Comparison of ENCODE assay signal across 18 cellular contexts in the genomic region with DNA sequence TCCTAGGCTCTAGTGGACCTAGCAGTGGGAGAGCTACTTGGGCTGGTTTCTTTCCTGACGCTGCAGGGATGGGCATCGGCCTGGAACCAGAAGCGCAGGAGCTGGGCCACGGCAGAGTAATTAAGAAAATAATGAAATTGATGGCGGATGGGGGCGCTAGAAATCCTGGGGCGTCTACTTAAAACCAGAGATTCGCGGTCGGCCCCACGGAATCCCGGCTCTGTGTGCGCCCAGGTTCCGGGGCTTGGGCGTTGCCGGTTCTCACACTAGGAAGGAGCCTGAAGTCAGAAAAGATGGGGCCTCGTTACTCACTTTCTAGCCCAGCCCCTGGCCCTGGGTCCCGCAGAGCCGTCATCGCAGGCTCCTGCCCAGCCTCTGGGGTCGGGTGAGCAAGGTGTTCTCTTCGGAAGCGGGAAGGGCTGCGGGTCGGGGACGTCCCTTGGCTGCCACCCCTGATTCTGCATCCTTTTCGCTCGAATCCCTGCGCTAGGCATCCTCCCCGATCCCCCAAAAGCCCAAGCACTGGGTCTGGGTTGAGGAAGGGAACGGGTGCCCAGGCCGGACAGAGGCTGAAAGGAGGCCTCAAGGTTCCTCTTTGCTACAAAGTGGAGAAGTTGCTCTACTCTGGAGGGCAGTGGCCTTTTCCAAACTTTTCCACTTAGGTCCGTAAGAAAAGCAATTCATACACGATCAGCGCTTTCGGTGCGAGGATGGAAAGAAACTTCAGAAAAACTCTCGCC. TPM values are rescaled to one million over a fixed set of nuclear protein-coding genes. Genes with fewer than 3 reads are reported as not detected.
A peak's percentile ranks its signal among the peaks of the same experiment; 100 is the strongest.
DNase-seq lines count a peak whose midpoint lies in the region; ATAC-seq and TF ChIP-seq lines count a peak whose summit lies in the region.
"Had no signal": no experiment of that assay in that cellular context is flagged by ENCODE, and none has a peak within 500 bp of the region (broad histone marks: within the 10 kb centered on the region; RNA-seq: fewer than 3 reads in every experiment).

No MANE protein-coding gene starts in this region.

- peak; percentile 27 for DNase-seq in GM13976 (ENCODE audit: low spot score)
- DNase-seq in sigmoid colon: no peak
- DNase-seq in dermis blood vessel endothelial cell: no peak
- no peak for DNase-seq in NCI-H146 treated with DMSO at 0.1 percent for 48 hours (lab: John Stamatoyannopoulos, UW; ENCODE audit: unreplicated experiment)
- DNase-seq: activated CD4-positive, alpha-beta T cell treated with anti-CD3 and anti-CD28 coated beads, Interleukin-2, amount 50 U/mL, for 48 hours; activated gamma-delta T cell; CD8-positive, alpha-beta T cell; central memory CD4-positive, alpha-beta T cell; OCI-M1; stimulated activated CD4-positive, alpha-beta T cell treated with anti-CD3 and anti-CD28 coated beads, Interleukin-4, amount 100 ng/mL, for 4 hours; stimulated activated naive CD4-positive, alpha-beta T cell treated with Interleukin-2 at 50 U/mL for 16 hours; SW 1271 had no signal

- no peak for TF ChIP-seq EP300 in sigmoid colon (IDR thresholded peaks at IDR 0.05)

- no peaks in the 10 kb centered on the region for H3K9me3 ChIP-seq in HUES64 (ENCODE audit: insufficient read depth, low read depth, low read length)
- H3K9me3 ChIP-seq in iPS-18a (ENCODE audit: control insufficient read depth, low read depth, low read length): no peaks in the 10 kb centered on the region
- no peaks in the 10 kb centered on the region for H3K9me3 ChIP-seq in sigmoid colon
- H3K9me3 ChIP-seq: prostate gland had no signal

- in situ Hi-C loops in GM13976 (cut with MboI; ENCODE audit: low sequenced_read_pairs, unreplicated experiment): no loop called here

- no peak for ATAC-seq in HG03521 (IDR thresholded peaks at IDR 0.05; ENCODE audit: unreplicated experiment)
- ATAC-seq: CD8-positive, alpha-beta T cell had no signal

- H3K27me3 ChIP-seq in HUES64 (ENCODE audit: insufficient read depth, low read length): peaks cover 100% of the 10 kb centered on the region
- peaks cover 100% of the 10 kb centered on the region for H3K27me3 ChIP-seq in iPS-18a (ENCODE audit: control insufficient read depth, insufficient read depth, low read length)
- peaks cover 53 to 100% (median 72%) of the 10 kb centered on the region in 3 donors for H3K27me3 ChIP-seq in sigmoid colon

- H3K36me3 ChIP-seq in HUES64 (ENCODE audit: insufficient read depth, low read length) (no peaks in the 10 kb centered on the region), iPS-18a (ENCODE audit: control insufficient read depth, low read depth, low read length) (no peaks in the 10 kb centered on the region), sigmoid colon (no peaks in the 10 kb centered on the region)
- H3K36me3 ChIP-seq: prostate gland had no signal

- TF ChIP-seq CTCF in GM13976 (IDR thresholded peaks at IDR 0.05; ENCODE audit: borderline replicate concordance, control extremely low read depth, extremely low read depth, insufficient read depth, missing control alignments): no peak
- TF ChIP-seq CTCF in sigmoid colon (IDR thresholded peaks at IDR 0.05): no peak

- 4% methylated on average over 38 of the region's 38 CpGs for WGBS in HUES64
- WGBS in sigmoid colon, 2 donors: 4 to 8% methylated on average over 38 of the region's 38 CpGs

- intact Hi-C loops in sigmoid colon (cut with DNase I): no loop called here

- H3K27ac ChIP-seq in HUES64 (ENCODE audit: low read depth, low read length) (no peak overlapping the region), iPS-18a (ENCODE audit: low read length) (no peak overlapping the region), sigmoid colon (no peak overlapping the region)
- H3K27ac ChIP-seq: prostate gland had no signal

- peaks cover 73% of the 10 kb centered on the region for H3K4me1 ChIP-seq in HUES64 (ENCODE audit: insufficient read depth, low read length)
- peaks cover 56% of the 10 kb centered on the region for H3K4me1 ChIP-seq in iPS-18a (ENCODE audit: control insufficient read depth, low read depth, low read length)
- H3K4me1 ChIP-seq in sigmoid colon: peaks cover 0 to 49% (median 48%) of the 10 kb centered on the region in 4 donors
- H3K4me1 ChIP-seq: prostate gland had no signal

- peak overlapping the region; percentile 47 for H3K4me3 ChIP-seq in HUES64 (ENCODE audit: low read length)
- peak overlapping the region; percentile 37 for H3K4me3 ChIP-seq in iPS-18a (ENCODE audit: low read length)
- peak overlapping the region in 3 of 4 donors; percentile 19 to 43 (median 32) for H3K4me3 ChIP-seq in sigmoid colon

- TF ChIP-seq POLR2A in sigmoid colon (IDR thresholded peaks at IDR 0.05): no peak

- H3K9ac ChIP-seq in HUES64 (ENCODE audit: low read depth, low read length) (no peak overlapping the region), iPS-18a (ENCODE audit: low read length) (no peak overlapping the region)

RNA-seq across cellular contexts. Expression of gene SOX14, which starts 6.1 kb away (rescaled TPM):
- 0.25 TPM for polyA plus RNA-seq in HUES64 (2013, experiment 1 of 2)
- polyA plus RNA-seq in HUES64 (2013, experiment 2 of 2): 0.44 TPM
- total RNA-seq in sigmoid colon (not detected), dermis blood vessel endothelial cell (not detected in 2 replicates)
- polyA plus RNA-seq in sigmoid colon: not detected
- total RNA-seq: CD8-positive, alpha-beta T cell; epithelial cell of proximal tubule; M059J had no signal
